In genomic region chr17:44200478-44201155, GRCh38 we compare ENCODE assay signal across 8 cellular contexts. TPM values are rescaled to one million over a fixed set of nuclear protein-coding genes. Genes with fewer than 3 reads are reported as not detected.
DNase-seq lines count a peak whose midpoint lies in the region; ATAC-seq lines count a peak whose summit lies in the region.

No MANE protein-coding gene starts in this region.

- H3K4me3 ChIP-seq in iPS DF 6.9 (ENCODE audit: low read length): peak overlapping the region; percentile 77; the same call in 1 of the 2 replicates

- H3K36me3 ChIP-seq in ES-I3 (ENCODE audit: insufficient read depth, low read length) (peaks cover 8% of the 10 kb centered on the region; the same call in 1 of the 2 replicates), iPS DF 6.9 (ENCODE audit: control insufficient read depth, insufficient read depth, low read length) (peaks cover 5% of the 10 kb centered on the region; the same call in 1 of the 2 replicates)

- no peak overlapping the region for H3K27ac ChIP-seq in iPS DF 6.9 (ENCODE audit: low read length)

- peaks cover 32% of the 10 kb centered on the region for H3K36me3 Mint-ChIP-seq in activated T-helper 17 cell treated with anti-CD3 and anti-CD28 coated beads, Interleukin-2, amount 50 U/mL, for 72 hours (ENCODE audit: low read depth)
- peaks cover 19 to 26% of the 10 kb centered on the region in 2 donors for H3K36me3 Mint-ChIP-seq in stimulated activated naive B cell treated with anti-CD40 and anti-IgM and Interleukin-4, amounts not matched to agents 10 μg/mL and 1 μg/mL and 100 μg/mL, for 72 hours

- H3K27ac Mint-ChIP-seq in activated T-helper 17 cell treated with anti-CD3 and anti-CD28 coated beads, Interleukin-2, amount 50 U/mL, for 72 hours: peak overlapping the region; percentile 94
- peak overlapping the region; percentile 99 for H3K27ac Mint-ChIP-seq in stimulated activated naive B cell treated with anti-CD40 and anti-IgM and Interleukin-4, amounts not matched to agents 10 μg/mL and 1 μg/mL and 100 μg/mL, for 72 hours

- peak overlapping the region; percentile 92 for H3K4me3 Mint-ChIP-seq in activated T-helper 17 cell treated with anti-CD3 and anti-CD28 coated beads, Interleukin-2, amount 50 U/mL, for 72 hours
- peak overlapping the region; percentile 95 to 98 for H3K4me3 Mint-ChIP-seq in stimulated activated naive B cell treated with anti-CD40 and anti-IgM and Interleukin-4, amounts not matched to agents 10 μg/mL and 1 μg/mL and 100 μg/mL, for 72 hours

- H3K4me1 Mint-ChIP-seq in activated T-helper 17 cell treated with anti-CD3 and anti-CD28 coated beads, Interleukin-2, amount 50 U/mL, for 72 hours: peaks cover 29% of the 10 kb centered on the region
- peaks cover 35 to 57% of the 10 kb centered on the region in 2 donors for H3K4me1 Mint-ChIP-seq in stimulated activated naive B cell treated with anti-CD40 and anti-IgM and Interleukin-4, amounts not matched to agents 10 μg/mL and 1 μg/mL and 100 μg/mL, for 72 hours

- no peaks in the 10 kb centered on the region for H3K27me3 ChIP-seq in iPS DF 6.9 (ENCODE audit: control insufficient read depth, insufficient read depth, low read length)

- WGBS in iPS DF 6.9 (ENCODE audit: insufficient coverage, insufficient read length): no CpG with 5 or more reads among the region's 36 CpGs

- H3K4me1 ChIP-seq in ES-I3 (ENCODE audit: insufficient read depth, low read length): peaks cover 7% of the 10 kb centered on the region
- H3K4me1 ChIP-seq in iPS DF 6.9 (ENCODE audit: control insufficient read depth, insufficient read depth, low read length): peaks cover 6% of the 10 kb centered on the region

- H3K9me3 Mint-ChIP-seq in activated T-helper 17 cell treated with anti-CD3 and anti-CD28 coated beads, Interleukin-2, amount 50 U/mL, for 72 hours: no peaks in the 10 kb centered on the region
- H3K9me3 Mint-ChIP-seq in stimulated activated naive B cell treated with anti-CD40 and anti-IgM and Interleukin-4, amounts not matched to agents 10 μg/mL and 1 μg/mL and 100 μg/mL, for 72 hours: no peaks in the 10 kb centered on the region

- H3K27me3 Mint-ChIP-seq in activated T-helper 17 cell treated with anti-CD3 and anti-CD28 coated beads, Interleukin-2, amount 50 U/mL, for 72 hours: no peaks in the 10 kb centered on the region
- H3K27me3 Mint-ChIP-seq in stimulated activated naive B cell treated with anti-CD40 and anti-IgM and Interleukin-4, amounts not matched to agents 10 μg/mL and 1 μg/mL and 100 μg/mL, for 72 hours: no peaks in the 10 kb centered on the region

- H3K9me3 ChIP-seq in ES-I3 (ENCODE audit: control insufficient read depth, insufficient read depth, low read length) (no peaks in the 10 kb centered on the region), iPS DF 6.9 (ENCODE audit: control insufficient read depth, insufficient read depth, low read length) (no peaks in the 10 kb centered on the region)

- peak overlapping the region; percentile 97 for H3K9ac ChIP-seq in ES-I3 (ENCODE audit: low read depth, low read length)

- no peak for DNase-seq in iPS DF 6.9 (ENCODE audit: low read depth, low spot score)
- DNase-seq in stimulated activated naive B cell treated with anti-CD40 and anti-IgM and Interleukin-4, amounts not matched to agents 10 μg/mL and 1 μg/mL and 100 μg/mL, for 72 hours: no peak
- no peak for DNase-seq in iPS-NIHi11 (ENCODE audit: low spot score)

- ATAC-seq in HG02981 (IDR thresholded peaks at IDR 0.05; ENCODE audit: unreplicated experiment) (peak; percentile 2), HG03469 (IDR thresholded peaks at IDR 0.05; ENCODE audit: unreplicated experiment) (no peak), GM18519 (IDR thresholded peaks at IDR 0.05; ENCODE audit: low FRiP score, unreplicated experiment) (no peak)
- ATAC-seq in activated T-helper 17 cell treated with anti-CD3 and anti-CD28 coated beads, Interleukin-2, amount 50 U/mL, for 72 hours (replicated peaks): no peak
- ATAC-seq in stimulated activated naive B cell treated with anti-CD40 and anti-IgM and Interleukin-4, amounts not matched to agents 10 μg/mL and 1 μg/mL and 100 μg/mL, for 72 hours (replicated peaks): peak in 1 of 2 donors; percentile 2

RNA-seq across cellular contexts. Expression of gene ATXN7L3, which starts 0.9 kb away (rescaled TPM):
- 10 to 100 TPM; 65.5 to 89.1 TPM for total RNA-seq in activated T-helper 17 cell treated with anti-CD3 and anti-CD28 coated beads, Interleukin-2, amount 50 U/mL, for 72 hours

RNA-seq across cellular contexts. Expression of gene TMUB2, which starts 13.8 kb away (rescaled TPM):
- 10 to 100 TPM; 26.6 to 39.6 TPM for total RNA-seq in activated T-helper 17 cell treated with anti-CD3 and anti-CD28 coated beads, Interleukin-2, amount 50 U/mL, for 72 hours

RNA-seq across cellular contexts. Expression of gene UBTF, which starts 18.9 kb away (rescaled TPM):
- total RNA-seq in activated T-helper 17 cell treated with anti-CD3 and anti-CD28 coated beads, Interleukin-2, amount 50 U/mL, for 72 hours: 100 to 1,000 TPM in 1 of 2 donors, 10 to 100 TPM in 1; 94.2 to 135 TPM

RNA-seq across cellular contexts. Expression of gene ASB16, which starts 30.1 kb away (rescaled TPM):
- under 1 TPM; 0.22 to 0.58 TPM for total RNA-seq in activated T-helper 17 cell treated with anti-CD3 and anti-CD28 coated beads, Interleukin-2, amount 50 U/mL, for 72 hours

RNA-seq across cellular contexts. Expression of gene HROB, which starts 58.9 kb away (rescaled TPM):
- total RNA-seq in activated T-helper 17 cell treated with anti-CD3 and anti-CD28 coated beads, Interleukin-2, amount 50 U/mL, for 72 hours: 10 to 100 TPM; 17.9 to 23.2 TPM
